ENCODE assay signal across 8 cellular contexts in the genomic region with DNA sequence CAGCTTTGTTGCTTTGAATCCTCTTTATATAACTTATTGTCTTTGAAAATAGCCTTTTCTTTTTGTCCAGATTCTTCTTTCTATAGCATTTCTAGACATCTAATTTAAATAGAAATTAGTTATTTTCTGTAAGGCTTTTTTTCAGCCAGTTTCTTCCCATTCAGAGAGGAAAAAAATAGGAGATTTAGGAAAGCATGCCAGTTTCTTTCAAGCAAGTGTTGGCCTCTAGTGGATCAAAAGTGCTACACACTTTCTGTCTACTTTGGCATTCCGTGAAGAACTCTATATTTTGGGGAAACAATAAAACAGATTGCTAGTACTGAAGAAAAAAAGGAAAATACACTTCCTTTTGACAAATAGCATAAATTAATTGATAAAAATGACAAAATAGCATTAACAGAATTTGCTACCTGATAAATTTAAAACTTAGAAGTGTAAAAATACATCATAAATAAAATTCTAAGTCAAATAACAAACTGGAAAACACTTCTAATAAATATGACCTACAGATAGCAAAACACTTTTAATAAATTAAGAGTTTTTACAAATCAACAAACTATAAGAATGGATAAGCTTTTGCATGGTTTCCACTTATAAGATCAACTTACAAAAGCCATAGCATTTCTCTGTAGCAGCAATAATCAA. TPM values are rescaled to one million over a fixed set of nuclear protein-coding genes. Genes with fewer than 3 reads are reported as not detected.
A peak's percentile ranks its signal among the peaks of the same experiment; 100 is the strongest.
DNase-seq lines count a peak whose midpoint lies in the region; ATAC-seq and TF ChIP-seq lines count a peak whose summit lies in the region.

No MANE protein-coding gene starts in this region.

- H3K36me3 ChIP-seq in OCI-LY1 (ENCODE audit: insufficient read depth, low read length): no peaks in the 10 kb centered on the region
- no peaks in the 10 kb centered on the region for H3K36me3 ChIP-seq in sigmoid colon

- no peaks in the 10 kb centered on the region for H3K79me2 ChIP-seq in OCI-LY1 (ENCODE audit: insufficient read depth, low read length)

- no peak overlapping the region for H3K9ac ChIP-seq in OCI-LY1 (ENCODE audit: low read length)

- H3F3A ChIP-seq in OCI-LY1 (ENCODE audit: insufficient read depth, low read length): no peaks in the 10 kb centered on the region

- 3 to 6% methylated on average over 1 of the region's 1 CpG for WGBS in sigmoid colon, 2 donors

- no peak for TF ChIP-seq EP300 in sigmoid colon (IDR thresholded peaks at IDR 0.05)

- no peak overlapping the region for H3K4me3 ChIP-seq in OCI-LY1 (ENCODE audit: low read depth, low read length, poor library complexity, severe bottlenecking)
- H3K4me3 ChIP-seq in epithelial cell of esophagus (ENCODE audit: low read length): no peak overlapping the region
- no peak overlapping the region for H3K4me3 ChIP-seq in sigmoid colon

- intact Hi-C loops in sigmoid colon (cut with DNase I): no loop called here

- ATAC-seq in HG03565 (IDR thresholded peaks at IDR 0.05; ENCODE audit: unreplicated experiment): no peak
- ATAC-seq in HG02884 (IDR thresholded peaks at IDR 0.05; ENCODE audit: unreplicated experiment): no peak
- ATAC-seq in GM18861 (IDR thresholded peaks at IDR 0.05; ENCODE audit: unreplicated experiment): no peak

- H2AFZ ChIP-seq in OCI-LY1 (ENCODE audit: low read length): no peak overlapping the region

- H4K20me1 ChIP-seq in OCI-LY1 (ENCODE audit: insufficient read depth, low read length): no peaks in the 10 kb centered on the region

- DNase-seq in A172 (ENCODE audit: low spot score) (peak; percentile 62), epithelial cell of esophagus (ENCODE audit: low read depth) (peak; percentile 61), sigmoid colon (no peak)

- H3K27ac ChIP-seq in OCI-LY1 (ENCODE audit: low read depth, low read length, poor library complexity, severe bottlenecking): no peak overlapping the region
- H3K27ac ChIP-seq in sigmoid colon: no peak overlapping the region

- no peaks in the 10 kb centered on the region for H3K4me1 ChIP-seq in OCI-LY1 (ENCODE audit: insufficient read depth, low read length, severe bottlenecking)
- H3K4me1 ChIP-seq in sigmoid colon: no peaks in the 10 kb centered on the region

- TF ChIP-seq POLR2A in sigmoid colon (IDR thresholded peaks at IDR 0.05): no peak

- no peaks in the 10 kb centered on the region for H3K9me2 ChIP-seq in OCI-LY1 (ENCODE audit: low read depth, low read length)

- no peak overlapping the region for H3K4me2 ChIP-seq in OCI-LY1 (ENCODE audit: low read length)

- H3K9me3 ChIP-seq in OCI-LY1 (ENCODE audit: low read length) (no peaks in the 10 kb centered on the region), sigmoid colon (no peaks in the 10 kb centered on the region)

- peak; percentile 61 for TF ChIP-seq CTCF in GM12873 (IDR thresholded peaks at IDR 0.05; ENCODE audit: insufficient read depth, low read depth, low read length, missing control alignments)
- peak; percentile 42 for TF ChIP-seq CTCF in OCI-LY1 (IDR thresholded peaks at IDR 0.05; ENCODE audit: low read length)
- TF ChIP-seq CTCF in epithelial cell of esophagus (IDR thresholded peaks at IDR 0.05; ENCODE audit: insufficient read depth, low read depth, low read length, missing control alignments): peak; percentile 80
- TF ChIP-seq CTCF in sigmoid colon (IDR thresholded peaks at IDR 0.05): peak in 3 of 4 experiments; percentile 40 to 42 (median 40)

- H3K27me3 ChIP-seq in OCI-LY1 (ENCODE audit: insufficient read depth, low read length): no peaks in the 10 kb centered on the region
- peaks cover 0 to 3% (median 0%) of the 10 kb centered on the region in 3 donors for H3K27me3 ChIP-seq in sigmoid colon

RNA-seq across cellular contexts. Expression of gene EXO1, which starts 13.1 kb away (rescaled TPM):
- total RNA-seq in A172 (2014; rRNA removed; shearing (Covaris generic)): 56.1 and 71.4 TPM in 2 replicates
- total RNA-seq in sigmoid colon: under 1 TPM in 2 of 4 donors, not detected in 2; 0.27 to 0.71 TPM
- polyA plus RNA-seq in sigmoid colon: 1 to 10 TPM in 2 of 3 donors, under 1 TPM in 1; under 0.01 to 3.4 (median 1.6) TPM

Comparison
In these comparisons a context has a peak if more than half of its experiments do, and no peak if none do; other contexts are left out.
1. RNA of gene EXO1, which starts 13.1 kb away (total RNA-seq): 56.1 to 71.4 TPM in A172; 0.27 to 0.71 TPM in sigmoid colon; every median in the first group is over 10 times any median in the second.
2. Peak in every context shown above with its lines, with median percentiles within 50 percentile points of each other: CTCF ChIP-seq.